Comparison of ENCODE assay signal across 14 cellular contexts in the genomic region with DNA sequence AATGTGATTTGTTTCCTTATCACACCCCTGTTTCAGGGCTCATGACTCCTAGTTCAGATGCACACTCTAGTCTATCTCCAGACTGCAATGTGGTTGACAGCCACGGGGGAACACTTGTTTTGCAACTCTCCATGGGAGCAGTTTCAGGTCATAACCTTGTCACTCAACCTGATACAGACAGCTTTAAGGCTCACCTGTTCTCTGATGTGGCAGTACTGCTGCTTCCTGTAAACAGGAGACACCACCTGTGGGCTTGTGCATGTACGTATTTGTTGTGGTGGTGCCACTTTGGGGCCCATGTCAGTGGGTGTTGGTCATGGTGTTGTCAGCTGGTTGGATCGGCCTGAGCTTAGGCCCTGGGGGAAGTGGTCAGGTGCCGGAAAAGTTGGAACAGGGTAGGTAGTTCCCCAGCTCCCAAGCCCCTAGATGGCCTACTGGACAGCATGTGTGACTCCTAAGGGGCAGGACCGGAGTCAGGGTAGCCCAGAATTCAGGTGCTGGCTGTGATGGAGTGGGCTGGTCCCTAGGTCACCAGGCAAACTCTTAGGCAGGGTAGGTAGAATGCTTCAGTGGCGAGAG. TPM values are rescaled to one million over a fixed set of nuclear protein-coding genes. Genes with fewer than 3 reads are reported as not detected.
DNase-seq lines count a peak whose midpoint lies in the region; ATAC-seq lines count a peak whose summit lies in the region.
"Had no signal": no experiment of that assay in that cellular context is flagged by ENCODE, and none has a peak within 500 bp of the region (broad histone marks: within the 10 kb centered on the region; RNA-seq: fewer than 3 reads in every experiment).

No MANE protein-coding gene starts in this region.

- H2AK5ac ChIP-seq in mesenchymal stem cell (ENCODE audit: low read length, severe bottlenecking): no peak overlapping the region

- H3K23ac ChIP-seq in mesenchymal stem cell (ENCODE audit: low read length in 2 of 2): no peak overlapping the region

- no peak overlapping the region for H2BK120ac ChIP-seq in mesenchymal stem cell (ENCODE audit: low read depth, low read length)

- H3K9me3 Mint-ChIP-seq in IgD-negative memory B cell: no peaks in the 10 kb centered on the region

- H4K91ac ChIP-seq in mesenchymal stem cell (ENCODE audit: low read length): peak overlapping the region; percentile 15

- peak overlapping the region in 2 of 3 donors; percentile 87 to 88 for H3K27ac Mint-ChIP-seq in IgD-negative memory B cell

- H3K9ac ChIP-seq in mesenchymal stem cell (ENCODE audit: low read length): no peak overlapping the region

- peak overlapping the region in 1 of 2 experiments; percentile 31 for H2BK12ac ChIP-seq in mesenchymal stem cell (ENCODE audit: low read length in 2 of 2)

- no peak overlapping the region for H4K8ac ChIP-seq in mesenchymal stem cell (ENCODE audit: low read length)

- no peak overlapping the region for H3K4me3 Mint-ChIP-seq in IgD-negative memory B cell
- H3K4me3 Mint-ChIP-seq: brain had no signal

- H3K18ac ChIP-seq in mesenchymal stem cell (ENCODE audit: low read depth in 1 of 2, low read length in 2 of 2): peak overlapping the region in 1 of 2 experiments; percentile 22

- H3K36me3 ChIP-seq in mesenchymal stem cell (ENCODE audit: control insufficient read depth in 1 of 2, insufficient read depth in 2 of 2, low read depth in 1 of 2, low read length in 2 of 2): no peaks in the 10 kb centered on the region
- H3K36me3 ChIP-seq: tibial nerve had no signal

- no peak for ATAC-seq in HG03280 (IDR thresholded peaks at IDR 0.05; ENCODE audit: unreplicated experiment)
- ATAC-seq in left colon: no peak

- no peaks in the 10 kb centered on the region for H3K9me3 ChIP-seq in mesenchymal stem cell (ENCODE audit: control insufficient read depth, low read length)
- H3K9me3 ChIP-seq: tibial nerve had no signal

- H3K27me3 ChIP-seq in mesenchymal stem cell (ENCODE audit: control insufficient read depth in 1 of 2, insufficient read depth in 1 of 2, low read length in 2 of 2): no peaks in the 10 kb centered on the region
- H3K27me3 ChIP-seq: tibial nerve had no signal

- no peak overlapping the region for H3K4ac ChIP-seq in mesenchymal stem cell (ENCODE audit: low read depth in 1 of 2, low read length in 2 of 2)

- H3K4me1 ChIP-seq in mesenchymal stem cell (ENCODE audit: control insufficient read depth, insufficient read depth, low read depth, low read length): peaks cover 1% of the 10 kb centered on the region

- H3K36me3 Mint-ChIP-seq in IgD-negative memory B cell: no peaks in the 10 kb centered on the region
- H3K36me3 Mint-ChIP-seq: brain had no signal

- no peak overlapping the region for H3K4me2 ChIP-seq in mesenchymal stem cell (ENCODE audit: low read length, poor library complexity, severe bottlenecking)

- intact Hi-C loops in left colon (cut with DNase I, micrococcal nuclease): no loop called here

- no peak overlapping the region for H3K14ac ChIP-seq in mesenchymal stem cell (ENCODE audit: low read length in 2 of 2)

- H3K27ac ChIP-seq in mesenchymal stem cell (ENCODE audit: low read length, poor library complexity, severe bottlenecking): no peak overlapping the region
- H3K27ac ChIP-seq: tibial nerve had no signal

- H2BK5ac ChIP-seq in mesenchymal stem cell (ENCODE audit: low read depth, low read length, poor library complexity, severe bottlenecking): no peak overlapping the region

- DNase-seq in NCI-H748 (lab: John Stamatoyannopoulos, UW; ENCODE audit: unreplicated experiment) (peak; percentile 56), NCI-H748 treated with DMSO at 0.1 percent for 48 hours (lab: John Stamatoyannopoulos, UW) (no peak), mesenchymal stem cell (no peak), midbrain (lab: John Stamatoyannopoulos, UW) (no peak), left colon (no peak)
- DNase-seq in activated effector memory CD4-positive, alpha-beta T cell treated with Interleukin-2 at 50 U/mL for 16 hours: peak; percentile 19

- no peak overlapping the region for H3K4me3 ChIP-seq in mesenchymal stem cell (ENCODE audit: insufficient read depth in 1 of 2, low read depth in 1 of 2, low read length in 2 of 2)
- H3K4me3 ChIP-seq: tibial nerve had no signal

- H3K79me1 ChIP-seq in mesenchymal stem cell (replicated peaks; ENCODE audit: low read length, poor library complexity, severe bottlenecking): no peaks in the 10 kb centered on the region

- 94% methylated on average over 6 of the region's 6 CpGs for WGBS in mesenchymal stem cell

- H3K27me3 Mint-ChIP-seq in IgD-negative memory B cell: peaks cover 3% of the 10 kb centered on the region
- H3K27me3 Mint-ChIP-seq: brain had no signal

- no peak overlapping the region for H2AFZ ChIP-seq in mesenchymal stem cell (ENCODE audit: low read depth, low read length)

- no peak overlapping the region for H2BK15ac ChIP-seq in mesenchymal stem cell (ENCODE audit: low read depth, poor library complexity, severe bottlenecking)

- peaks cover 0 to 3% (median 2%) of the 10 kb centered on the region in 3 donors for H3K4me1 Mint-ChIP-seq in IgD-negative memory B cell

RNA-seq across cellular contexts. Expression of a gene that starts 46.2 kb away (rescaled TPM):
- polyA plus RNA-seq in IgD-negative memory B cell: not detected
- polyA plus RNA-seq in mesenchymal stem cell (2013, experiment 1 of 2): not detected
- polyA plus RNA-seq in mesenchymal stem cell (2013, experiment 2 of 2): 0.05 TPM
- not detected for total RNA-seq in left colon
- total RNA-seq: A172, H4, NCI-H460, pulmonary artery endothelial cell, tibial nerve had no signal

Comparison
In these comparisons a context has a peak if more than half of its experiments do, and no peak if none do; other contexts are left out.
1. DNase-seq: peak in NCI-H748 (single experiment) and activated effector memory CD4-positive, alpha-beta T cell treated with Interleukin-2 at 50 U/mL for 16 hours (single experiment); none in NCI-H748 treated with DMSO at 0.1 percent for 48 hours (single experiment), mesenchymal stem cell (single experiment), midbrain (single experiment) and left colon (0 of 2).